8 cellular contexts compared by ENCODE assay signal in genomic region chr6:97186416-97186999, GRCh38.
A peak's percentile ranks its signal among the peaks of the same experiment; 100 is the strongest.
DNase-seq lines count a peak whose midpoint lies in the region; ATAC-seq and TF ChIP-seq lines count a peak whose summit lies in the region.

No MANE protein-coding gene starts in this region.

- H3K27ac ChIP-seq in caudate nucleus (ENCODE audit: low read depth, low read length) (no peak overlapping the region), left lung (no peak overlapping the region)

- H3K36me3 ChIP-seq in left lung = no peaks in the 10 kb centered on the region

- POLR2A ChIA-PET in activated B cell treated with CpG ODN at 0.5 μM for 24 hours (lab: Charles Lee) = no interaction called here

- no peaks in the 10 kb centered on the region for H3K27me3 ChIP-seq in left lung

- H3K36me3 Mint-ChIP-seq in activated B cell treated with CpG ODN at 0.5 μM for 24 hours (ENCODE audit: low read depth) = no peaks in the 10 kb centered on the region

- CTCF ChIA-PET in activated B cell treated with CpG ODN at 0.5 μM for 24 hours (lab: Charles Lee) = interaction anchor here (0.7 to 4.8 kb wide), 5 partner anchors 10 to 1933 kb away, joined by 3 to 36 read pairs (median 6); no protein-coding TSS in a partner anchor

- intact Hi-C loops in activated B cell treated with CpG ODN at 0.5 μM for 24 hours (cut with micrococcal nuclease) (loop anchor here (1.0 to 2.0 kb wide), 3 partner anchors 208 to 1659 kb away; no protein-coding TSS in a partner anchor), left lung (cut with DNase I) (loop anchor here in 1 of 2 donors (10.0 kb wide), 1 partner anchor 208 kb away; no protein-coding TSS in a partner anchor)

- H3K4me1 ChIP-seq in left lung = peaks cover 0 to 3% of the 10 kb centered on the region in 2 donors

- ATAC-seq in GM18517 (IDR thresholded peaks at IDR 0.05; ENCODE audit: unreplicated experiment) = peak; percentile 92
- ATAC-seq in HG02981 (IDR thresholded peaks at IDR 0.05; ENCODE audit: unreplicated experiment) = peak; percentile 94
- peak; percentile 71 for ATAC-seq in activated B cell treated with CpG ODN at 0.5 μM for 24 hours (ENCODE audit: low read depth)
- peak; percentile 91 for ATAC-seq in left lung

- no peaks in the 10 kb centered on the region for H3K27me3 Mint-ChIP-seq in activated B cell treated with CpG ODN at 0.5 μM for 24 hours

- H3K9me3 Mint-ChIP-seq in activated B cell treated with CpG ODN at 0.5 μM for 24 hours = no peaks in the 10 kb centered on the region

- no peaks in the 10 kb centered on the region for H3K4me1 Mint-ChIP-seq in activated B cell treated with CpG ODN at 0.5 μM for 24 hours

- TF ChIP-seq CTCF in activated B cell treated with CpG ODN at 0.5 μM for 24 hours (IDR thresholded peaks at IDR 0.05) = peak; percentile 99
- peak; percentile 72 to 91 for TF ChIP-seq CTCF in left lung (IDR thresholded peaks at IDR 0.05)

- H3K4me3 ChIP-seq in left lung = no peak overlapping the region

- no peaks in the 10 kb centered on the region for H3K9me3 ChIP-seq in left lung

- DNase-seq in AG20443 (ENCODE audit: low spot score) (peak; percentile 63), NCI-H2107 (lab: John Stamatoyannopoulos, UW) (peak; percentile 54), activated B cell treated with CpG ODN at 0.5 μM for 24 hours (peak; percentile 15), caudate nucleus (lab: John Stamatoyannopoulos, UW) (peak in 54 of 61 donors; percentile 0 to 80 (median 31)), left lung (peak in 1 of 2 donors; percentile 50)
- DNase-seq in stimulated activated CD4-positive, alpha-beta T cell treated with anti-CD3 and anti-CD28 coated beads, TNF-alpha, amount 100 ng/mL, for 4 hours (ENCODE audit: low read depth in 3 of 3) = peak; percentile 26 to 33 (median 28)

- H3K27ac Mint-ChIP-seq in activated B cell treated with CpG ODN at 0.5 μM for 24 hours = no peak overlapping the region

- H3K4me3 Mint-ChIP-seq in activated B cell treated with CpG ODN at 0.5 μM for 24 hours = no peak overlapping the region
